ENCODE assay signal across 15 cellular contexts in genomic region chr9:132589148-132590036, GRCh38. TPM values are rescaled to one million over a fixed set of nuclear protein-coding genes. Genes with fewer than 3 reads are reported as not detected.
DNase-seq lines count a peak whose midpoint lies in the region; ATAC-seq, FAIRE-seq and TF ChIP-seq lines count a peak whose summit lies in the region.
"Had no signal": no experiment of that assay in that cellular context is flagged by ENCODE, and none has a peak within 500 bp of the region (broad histone marks: within the 10 kb centered on the region; RNA-seq: fewer than 3 reads in every experiment).

No MANE protein-coding gene starts in this region.

- no peak overlapping the region for H3K4me3 Mint-ChIP-seq in activated CD4-positive, alpha-beta T cell treated with anti-CD3 and anti-CD28 coated beads for 36 hours
- no peak overlapping the region for H3K4me3 Mint-ChIP-seq in glutamatergic neuron (ENCODE audit: unreplicated experiment)
- H3K4me3 Mint-ChIP-seq in activated T-helper 17 cell treated with anti-CD3 and anti-CD28 coated beads, Interleukin-2, amount 50 U/mL, for 72 hours: no peak overlapping the region

- CTCF ChIA-PET in activated CD4-positive, alpha-beta T cell treated with anti-CD3 and anti-CD28 coated beads for 36 hours (lab: Charles Lee): interaction anchor here (0.6 kb wide), 1 partner anchor 82 kb away, joined by 3 read pairs; no protein-coding TSS in a partner anchor

- no peaks in the 10 kb centered on the region for H3K9me3 Mint-ChIP-seq in activated CD4-positive, alpha-beta T cell treated with anti-CD3 and anti-CD28 coated beads for 36 hours (ENCODE audit: low read depth)
- peaks cover 12% of the 10 kb centered on the region for H3K9me3 Mint-ChIP-seq in glutamatergic neuron (ENCODE audit: unreplicated experiment)
- H3K9me3 Mint-ChIP-seq in activated T-helper 17 cell treated with anti-CD3 and anti-CD28 coated beads, Interleukin-2, amount 50 U/mL, for 72 hours: no peaks in the 10 kb centered on the region

- peaks cover 93% of the 10 kb centered on the region for H3K27me3 ChIP-seq in HUES64 (ENCODE audit: insufficient read depth, low read length)
- peaks cover 83% of the 10 kb centered on the region for H3K27me3 ChIP-seq in transverse colon

- H3K36me3 ChIP-seq in HUES64 (ENCODE audit: insufficient read depth, low read length) (peaks cover 2% of the 10 kb centered on the region), transverse colon (peaks cover 0 to 2% (median under 1%) of the 10 kb centered on the region in 4 donors)
- H3K36me3 ChIP-seq: SJSA1 had no signal

- H3K27ac Mint-ChIP-seq in activated CD4-positive, alpha-beta T cell treated with anti-CD3 and anti-CD28 coated beads for 36 hours: no peak overlapping the region
- H3K27ac Mint-ChIP-seq in glutamatergic neuron (ENCODE audit: unreplicated experiment): no peak overlapping the region
- no peak overlapping the region for H3K27ac Mint-ChIP-seq in activated T-helper 17 cell treated with anti-CD3 and anti-CD28 coated beads, Interleukin-2, amount 50 U/mL, for 72 hours

- no peaks in the 10 kb centered on the region for H3K9me3 ChIP-seq in HUES64 (ENCODE audit: insufficient read depth, low read depth, low read length)
- H3K9me3 ChIP-seq in transverse colon: no peaks in the 10 kb centered on the region
- H3K9me3 ChIP-seq: SJSA1, testis had no signal

- H3K9ac ChIP-seq in HUES64 (ENCODE audit: low read depth, low read length): no peak overlapping the region

- in situ Hi-C loops in transverse colon (cut with MboI; ENCODE audit: low pct_ligation_motif_present in 1 of 4, low pct_unique_long_range_greater_than_20kb in 1 of 4, low sequenced_read_pairs in 3 of 4): no loop called here

- H3K4me1 Mint-ChIP-seq in activated CD4-positive, alpha-beta T cell treated with anti-CD3 and anti-CD28 coated beads for 36 hours: peaks cover 5% of the 10 kb centered on the region
- H3K4me1 Mint-ChIP-seq in glutamatergic neuron (ENCODE audit: low read depth, unreplicated experiment): peaks cover 21% of the 10 kb centered on the region
- no peaks in the 10 kb centered on the region for H3K4me1 Mint-ChIP-seq in activated T-helper 17 cell treated with anti-CD3 and anti-CD28 coated beads, Interleukin-2, amount 50 U/mL, for 72 hours

- H3K4me3 ChIP-seq in HUES64 (ENCODE audit: low read length): peak overlapping the region; percentile 21; the same call in 1 of the 2 replicates
- no peak overlapping the region for H3K4me3 ChIP-seq in transverse colon
- H3K4me3 ChIP-seq: SJSA1 had no signal

- intact Hi-C loops in activated CD4-positive, alpha-beta T cell treated with anti-CD3 and anti-CD28 coated beads for 36 hours (cut with DNase I, micrococcal nuclease): loop anchor here in 1 of 2 experiments (5.0 kb wide), 1 partner anchor 1927 kb away; the partner anchor contains the start of gene PRDM12
- intact Hi-C loops in transverse colon (cut with DNase I; ENCODE audit: low total_unique reads): no loop called here

- no peak for TF ChIP-seq EP300 in transverse colon (IDR thresholded peaks at IDR 0.05; ENCODE audit: low read depth)

- peaks cover 8% of the 10 kb centered on the region for H3K36me3 Mint-ChIP-seq in activated CD4-positive, alpha-beta T cell treated with anti-CD3 and anti-CD28 coated beads for 36 hours (ENCODE audit: low read depth)
- no peaks in the 10 kb centered on the region for H3K36me3 Mint-ChIP-seq in glutamatergic neuron (ENCODE audit: unreplicated experiment)
- peaks cover 25% of the 10 kb centered on the region for H3K36me3 Mint-ChIP-seq in activated T-helper 17 cell treated with anti-CD3 and anti-CD28 coated beads, Interleukin-2, amount 50 U/mL, for 72 hours (ENCODE audit: low read depth)

- FAIRE-seq in urothelium cell line (lab: Jason Lieb, UNC): no peak
- FAIRE-seq: G401.6 had no signal

- peaks cover 53% of the 10 kb centered on the region for H3K4me1 ChIP-seq in HUES64 (ENCODE audit: insufficient read depth, low read length)
- peaks cover 0 to 14% (median 12%) of the 10 kb centered on the region in 4 donors for H3K4me1 ChIP-seq in transverse colon

- H3K27ac ChIP-seq in HUES64 (ENCODE audit: low read depth, low read length) (no peak overlapping the region), transverse colon (no peak overlapping the region)
- H3K27ac ChIP-seq: SJSA1, testis had no signal

- DNase-seq in activated CD4-positive, alpha-beta T cell treated with anti-CD3 and anti-CD28 coated beads for 36 hours: peak; percentile 24
- no peak for DNase-seq in activated CD4-positive, alpha-beta T cell treated with anti-CD3 and anti-CD28 coated beads for 4 hours
- DNase-seq in glutamatergic neuron (peak; percentile 36), retina (peak; percentile 17), transverse colon (no peak), urothelium cell line (ENCODE audit: low spot score) (no peak)
- DNase-seq: ACHN; activated CD4-positive, alpha-beta T cell treated with anti-CD3 and anti-CD28 coated beads, Interleukin-2, amount 50 U/mL, for 1 hour; testis had no signal

- peak; percentile 33 for ATAC-seq in activated CD4-positive, alpha-beta T cell treated with anti-CD3 and anti-CD28 coated beads for 36 hours
- ATAC-seq in activated T-helper 17 cell treated with anti-CD3 and anti-CD28 coated beads, Interleukin-2, amount 50 U/mL, for 72 hours (replicated peaks): no peak

- TF ChIP-seq CTCF in glutamatergic neuron (IDR thresholded peaks at IDR 0.05; ENCODE audit: partially characterized antibody, unreplicated experiment): no peak
- no peak for TF ChIP-seq CTCF in transverse colon (IDR thresholded peaks at IDR 0.05)

- 1% methylated on average over 83 of the region's 83 CpGs for WGBS in HUES64
- WGBS in transverse colon (ENCODE audit: low coverage in 1 of 2), 2 donors: 11% methylated on average over 47 of the region's 83 CpGs; no CpG with 5 or more reads in 1 of the 2 donors

- no peak for TF ChIP-seq POLR2A in transverse colon (IDR thresholded peaks at IDR 0.05)

- H3K27me3 Mint-ChIP-seq in activated CD4-positive, alpha-beta T cell treated with anti-CD3 and anti-CD28 coated beads for 36 hours: peaks cover 49% of the 10 kb centered on the region
- peaks cover 31% of the 10 kb centered on the region for H3K27me3 Mint-ChIP-seq in glutamatergic neuron (ENCODE audit: unreplicated experiment)
- peaks cover 41% of the 10 kb centered on the region for H3K27me3 Mint-ChIP-seq in activated T-helper 17 cell treated with anti-CD3 and anti-CD28 coated beads, Interleukin-2, amount 50 U/mL, for 72 hours

- POLR2A ChIA-PET in activated CD4-positive, alpha-beta T cell treated with anti-CD3 and anti-CD28 coated beads for 36 hours (lab: Charles Lee): no interaction called here

RNA-seq across cellular contexts. Expression of gene BARHL1, which starts 7.0 kb away (rescaled TPM):
- not detected for total RNA-seq in activated CD4-positive, alpha-beta T cell treated with anti-CD3 and anti-CD28 coated beads for 36 hours
- polyA plus RNA-seq in HUES64 (2013, experiment 1 of 2): not detected
- polyA plus RNA-seq in HUES64 (2013, experiment 2 of 2): 0.13 TPM
- total RNA-seq in glutamatergic neuron (ENCODE audit: unreplicated experiment) (not detected), transverse colon (not detected)
- total RNA-seq in activated T-helper 17 cell treated with anti-CD3 and anti-CD28 coated beads, Interleukin-2, amount 50 U/mL, for 72 hours: not detected
- total RNA-seq: HT-29, myocyte, SJSA1 had no signal

Comparison
In these comparisons a context has a peak if more than half of its experiments do, and no peak if none do; other contexts are left out.
1. DNase-seq: peak in activated CD4-positive, alpha-beta T cell treated with anti-CD3 and anti-CD28 coated beads for 36 hours (single experiment), glutamatergic neuron (single experiment) and retina (single experiment); none in activated CD4-positive, alpha-beta T cell treated with anti-CD3 and anti-CD28 coated beads for 4 hours (0 of 2), transverse colon (single experiment) and urothelium cell line (single experiment).